ENCODE assay signal across 1 cellular context in the genomic region with DNA sequence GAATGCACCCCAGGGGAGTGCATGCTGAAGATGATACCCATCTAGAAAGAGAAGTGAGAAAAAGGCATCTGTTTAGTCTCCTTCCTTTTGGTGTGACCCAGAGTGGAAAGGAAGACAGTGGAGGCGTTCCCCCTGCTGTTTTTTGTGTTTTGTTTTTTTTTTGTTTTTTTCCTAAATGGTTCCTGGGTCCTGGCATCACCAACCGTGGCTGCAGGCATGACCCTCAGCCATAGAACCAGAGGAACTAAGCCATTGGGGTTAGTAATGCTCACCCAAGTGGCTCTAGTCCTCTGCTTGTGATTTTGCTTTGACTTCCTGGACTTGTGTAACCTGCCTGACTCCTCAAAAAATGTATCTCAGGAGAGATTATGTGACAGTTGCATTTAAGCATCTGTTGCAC.
TF ChIP-seq lines count a peak whose summit lies in the region.

No MANE protein-coding gene starts in this region.

TF ChIP-seq in H1, 55 proteins besides CTCF, POLR2A, EP300 and RAD21:
- TF ChIP-seq SIRT6 (IDR thresholded peaks at IDR 0.05; ENCODE audit: low read length) (no peak), SRF (IDR thresholded peaks at IDR 0.05; ENCODE audit: low read depth, low read length) (no peak), CBX5 (IDR thresholded peaks at IDR 0.05; ENCODE audit: low read depth, low read length) (peak; percentile 91; the same call in 1 of the 2 replicates), BRCA1 (IDR thresholded peaks at IDR 0.05; ENCODE audit: low read depth, low read length) (no peak), KDM1A (IDR thresholded peaks at IDR 0.05; ENCODE audit: borderline replicate concordance, low read length) (no peak), RNF2 (IDR thresholded peaks at IDR 0.05; ENCODE audit: borderline replicate concordance, low read depth, low read length, missing control alignments, poor library complexity, severe bottlenecking) (no peak)
